In the genomic region with DNA sequence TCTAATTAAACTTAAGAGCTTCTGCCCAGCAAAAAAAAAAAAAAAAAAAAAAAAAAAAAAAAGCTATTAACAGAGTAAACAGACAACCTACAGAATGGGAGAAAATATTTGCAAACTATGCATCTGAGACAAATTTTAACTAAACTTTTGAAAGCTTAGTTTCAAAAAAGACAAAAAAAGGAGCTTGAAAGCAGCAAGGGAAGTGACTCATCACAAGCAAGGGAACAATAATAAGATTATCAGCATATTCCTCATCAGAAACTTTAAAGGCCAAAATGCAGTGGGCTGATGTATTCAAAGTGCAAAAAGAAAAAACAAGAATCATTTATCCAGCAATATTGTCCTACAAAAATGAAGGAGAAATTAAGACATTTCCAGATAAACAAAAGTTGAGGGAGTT, we compare ENCODE assay signal across 23 cellular contexts.
"Had no signal": no experiment of that assay in that cellular context is flagged by ENCODE, and none has a peak within 500 bp of the region (broad histone marks: within the 10 kb centered on the region; RNA-seq: fewer than 3 reads in every experiment).

No MANE protein-coding gene starts in this region.

- H3K79me2 ChIP-seq: hepatocyte had no signal

- H3K27me3 ChIP-seq: hepatocyte, neural progenitor cell, thyroid gland had no signal

- H3K36me3 ChIP-seq: left lung, neural progenitor cell, thyroid gland had no signal

- H3K4me1 Mint-ChIP-seq: activated naive CD8-positive, alpha-beta T cell treated with anti-CD3 and anti-CD28 coated beads, Interleukin-2, amount 10 ng/mL, durations not matched to agents 7 days and 5 days; activated T-helper 17 cell treated with anti-CD3 and anti-CD28 coated beads, Interleukin-2, amount 50 U/mL, for 72 hours; endodermal cell; immature natural killer cell; naive thymus-derived CD4-positive, alpha-beta T cell; WTC11 had no signal

- ATAC-seq: activated T-helper 17 cell treated with anti-CD3 and anti-CD28 coated beads, Interleukin-2, amount 50 U/mL, for 72 hours; foreskin keratinocyte; left lung; naive thymus-derived CD4-positive, alpha-beta T cell; WTC11 had no signal

- DNase-seq: activated naive CD4-positive, alpha-beta T cell; activated naive CD8-positive, alpha-beta T cell treated with anti-CD3 and anti-CD28 coated beads, Interleukin-2, amount 10 ng/mL, durations not matched to agents 7 days and 5 days; activated T-cell treated with anti-CD3 and anti-CD28 coated beads, Interleukin-2, amount 50 U/mL, for 1 hour; amniotic stem cell; caudate nucleus; endodermal cell; foreskin keratinocyte; glutamatergic neuron; immature natural killer cell; kidney glomerular epithelial cell; left lung; naive thymus-derived CD4-positive, alpha-beta T cell; stimulated activated CD4-positive, alpha-beta T cell treated with anti-CD3 and anti-CD28 coated beads, Interleukin-4, amount 100 ng/mL, for 4 hours; substantia nigra; T-helper 9 cell; thyroid gland had no signal

- H3K4me3 ChIP-seq: hepatocyte, left lung, lung, neural progenitor cell, thyroid gland had no signal

- H3K4me1 ChIP-seq: foreskin keratinocyte, left lung, neural progenitor cell had no signal

- H3K4me2 ChIP-seq: hepatocyte, neural progenitor cell had no signal

- H3K9me3 ChIP-seq: thyroid gland had no signal

- H3K9ac ChIP-seq: neural progenitor cell had no signal

- H3K27ac ChIP-seq: epithelial cell of prostate, foreskin keratinocyte, hepatocyte, left lung, neural progenitor cell, thyroid gland had no signal

- H2AFZ ChIP-seq: hepatocyte, neural progenitor cell had no signal

- H3K4me3 Mint-ChIP-seq: activated naive CD8-positive, alpha-beta T cell treated with anti-CD3 and anti-CD28 coated beads, Interleukin-2, amount 10 ng/mL, durations not matched to agents 7 days and 5 days; activated T-helper 17 cell treated with anti-CD3 and anti-CD28 coated beads, Interleukin-2, amount 50 U/mL, for 72 hours; endodermal cell; immature natural killer cell; naive thymus-derived CD4-positive, alpha-beta T cell; neural progenitor cell; stimulated activated naive CD8-positive, alpha-beta T cell treated with anti-CD3 and anti-CD28 coated beads, Interleukin-15, Interleukin-2, amounts not matched to agents 100 ng/mL and 50 ng/mL, for 24 hours; WTC11 had no signal

- H3K27ac Mint-ChIP-seq: activated naive CD8-positive, alpha-beta T cell treated with anti-CD3 and anti-CD28 coated beads, Interleukin-2, amount 10 ng/mL, durations not matched to agents 7 days and 5 days; activated T-helper 17 cell treated with anti-CD3 and anti-CD28 coated beads, Interleukin-2, amount 50 U/mL, for 72 hours; endodermal cell; immature natural killer cell; naive thymus-derived CD4-positive, alpha-beta T cell; neural progenitor cell; stimulated activated naive CD8-positive, alpha-beta T cell treated with anti-CD3 and anti-CD28 coated beads, Interleukin-15, Interleukin-2, amounts not matched to agents 100 ng/mL and 50 ng/mL, for 24 hours; WTC11 had no signal
